24 cellular contexts compared by ENCODE assay signal in genomic region chrX:103153661-103154060, GRCh38.
"Had no signal": no experiment of that assay in that cellular context is flagged by ENCODE, and none has a peak within 500 bp of the region (broad histone marks: within the 10 kb centered on the region; RNA-seq: fewer than 3 reads in every experiment).

No MANE protein-coding gene starts in this region.

- ATAC-seq: activated CD4-positive, CD25-positive, alpha-beta regulatory T cell treated with anti-CD3 and anti-CD28 coated beads, Interleukin-2, amount 50 U/mL, for 24 hours; activated CD8-positive, alpha-beta T cell treated with anti-CD3 and anti-CD28 coated beads, Interleukin-2, amount 10 ng/mL, durations not matched to agents 7 days and 5 days; SK-N-SH treated with all-trans-retinoic acid at 6 μM for 48 hours had no signal

- H3K36me3 ChIP-seq: adrenal gland, Peyer's patch, SJSA1 had no signal

- H3K4me1 ChIP-seq: adrenal gland, Peyer's patch, SJSA1 had no signal

- H3K4me3 ChIP-seq: adrenal gland, Peyer's patch, SJSA1 had no signal

- H3K27me3 ChIP-seq: Peyer's patch, SJSA1 had no signal

- DNase-seq: activated CD4-positive, alpha-beta T cell treated with anti-CD3 and anti-CD28 coated beads for 4 hours; activated CD8-positive, alpha-beta memory T cell treated with anti-CD3 and anti-CD28 coated beads, Interleukin-2, amount 50 U/mL, for 48 hours; activated CD8-positive, alpha-beta T cell treated with anti-CD3 and anti-CD28 coated beads, Interleukin-2, amount 10 ng/mL, durations not matched to agents 7 days and 5 days; activated naive CD4-positive, alpha-beta T cell treated with anti-CD3 and anti-CD28 coated beads, Interleukin-2, amount 50 U/mL, for 16 hours; activated naive CD8-positive, alpha-beta T cell treated with anti-CD3 and anti-CD28 coated beads, Interleukin-2, amount 10 ng/mL, durations not matched to agents 7 days and 5 days; activated T-cell treated with anti-CD3 and anti-CD28 coated beads, Interleukin-2, amount 50 U/mL, for 1 hour; adrenal gland; anterior cingulate cortex; Kasumi-1; KBM-7; NCI-H1092; NCI-H1417 treated with DMSO at 0.1 percent for 48 hours; NCI-H1694 treated with DMSO at 0.1 percent for 48 hours; NCI-H2029 treated with DMSO at 0.1 percent for 48 hours; NCI-H345; NCI-H510A; NCI-H526 treated with DMSO at 0.1 percent for 48 hours; NCI-H82; Peyer's patch; SHP77 had no signal

- H3K9me3 ChIP-seq: adrenal gland, Peyer's patch, SJSA1 had no signal

- H3K27ac ChIP-seq: adrenal gland, Peyer's patch, RWPE1, SJSA1 had no signal
